Comparison of ENCODE assay signal across 1 cellular context in the genomic region with DNA sequence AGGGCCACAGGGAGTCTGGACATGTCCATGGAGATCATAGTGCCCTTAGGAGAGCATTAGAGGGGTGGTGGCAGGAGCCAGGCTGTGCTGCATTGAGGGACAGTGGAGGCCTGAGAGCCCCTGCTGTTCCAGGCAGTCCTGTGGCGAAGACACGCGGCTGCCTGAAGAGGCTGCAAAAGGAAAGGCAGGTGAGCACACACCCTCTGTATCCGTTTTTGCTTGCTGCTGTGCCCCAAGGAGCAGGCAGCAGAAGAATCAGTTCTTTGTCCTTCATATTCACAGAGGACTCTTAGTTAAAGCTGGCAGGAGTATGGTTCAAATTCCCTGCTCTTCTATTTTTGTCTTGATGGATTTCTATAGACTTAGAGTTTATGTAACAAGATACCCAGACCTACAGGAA.
TF ChIP-seq lines count a peak whose summit lies in the region.

No MANE protein-coding gene starts in this region.

TF ChIP-seq in neural cell, 6 proteins besides CTCF, POLR2A, EP300 and RAD21 (continued from another document):
- TF ChIP-seq, protein P1, sequence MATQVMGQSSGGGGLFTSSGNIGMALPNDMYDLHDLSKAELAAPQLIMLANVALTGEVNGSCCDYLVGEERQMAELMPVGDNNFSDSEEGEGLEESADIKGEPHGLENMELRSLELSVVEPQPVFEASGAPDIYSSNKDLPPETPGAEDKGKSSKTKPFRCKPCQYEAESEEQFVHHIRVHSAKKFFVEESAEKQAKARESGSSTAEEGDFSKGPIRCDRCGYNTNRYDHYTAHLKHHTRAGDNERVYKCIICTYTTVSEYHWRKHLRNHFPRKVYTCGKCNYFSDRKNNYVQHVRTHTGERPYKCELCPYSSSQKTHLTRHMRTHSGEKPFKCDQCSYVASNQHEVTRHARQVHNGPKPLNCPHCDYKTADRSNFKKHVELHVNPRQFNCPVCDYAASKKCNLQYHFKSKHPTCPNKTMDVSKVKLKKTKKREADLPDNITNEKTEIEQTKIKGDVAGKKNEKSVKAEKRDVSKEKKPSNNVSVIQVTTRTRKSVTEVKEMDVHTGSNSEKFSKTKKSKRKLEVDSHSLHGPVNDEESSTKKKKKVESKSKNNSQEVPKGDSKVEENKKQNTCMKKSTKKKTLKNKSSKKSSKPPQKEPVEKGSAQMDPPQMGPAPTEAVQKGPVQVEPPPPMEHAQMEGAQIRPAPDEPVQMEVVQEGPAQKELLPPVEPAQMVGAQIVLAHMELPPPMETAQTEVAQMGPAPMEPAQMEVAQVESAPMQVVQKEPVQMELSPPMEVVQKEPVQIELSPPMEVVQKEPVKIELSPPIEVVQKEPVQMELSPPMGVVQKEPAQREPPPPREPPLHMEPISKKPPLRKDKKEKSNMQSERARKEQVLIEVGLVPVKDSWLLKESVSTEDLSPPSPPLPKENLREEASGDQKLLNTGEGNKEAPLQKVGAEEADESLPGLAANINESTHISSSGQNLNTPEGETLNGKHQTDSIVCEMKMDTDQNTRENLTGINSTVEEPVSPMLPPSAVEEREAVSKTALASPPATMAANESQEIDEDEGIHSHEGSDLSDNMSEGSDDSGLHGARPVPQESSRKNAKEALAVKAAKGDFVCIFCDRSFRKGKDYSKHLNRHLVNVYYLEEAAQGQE (IDR thresholded peaks at IDR 0.05; ENCODE audit: borderline replicate concordance), result no peak
- no peak for TF ChIP-seq EZH2 (IDR thresholded peaks at IDR 0.05; ENCODE audit: borderline replicate concordance, insufficient read depth, low read length, poor library complexity, severe bottlenecking)
